ENCODE assay signal across 10 cellular contexts in genomic region chr1:23177031-23177430, GRCh38. TPM values are rescaled to one million over a fixed set of nuclear protein-coding genes. Genes with fewer than 3 reads are reported as not detected.
DNase-seq lines count a peak whose midpoint lies in the region; ATAC-seq, FAIRE-seq and TF ChIP-seq lines count a peak whose summit lies in the region.
"Had no signal": no experiment of that assay in that cellular context is flagged by ENCODE, and none has a peak within 500 bp of the region (broad histone marks: within the 10 kb centered on the region; RNA-seq: fewer than 3 reads in every experiment).

No MANE protein-coding gene starts in this region.

- H3K9me3 ChIP-seq in gastrocnemius medialis: no peaks in the 10 kb centered on the region

- no peaks in the 10 kb centered on the region for H3K36me3 ChIP-seq in gastrocnemius medialis

- FAIRE-seq in GM12891 (lab: Jason Lieb, UNC): peak; percentile 28

- TF ChIP-seq POLR2A in GM12891 (IDR thresholded peaks at IDR 0.05; ENCODE audit: low read depth, low read length) (no peak), gastrocnemius medialis (IDR thresholded peaks at IDR 0.05) (no peak)

- ATAC-seq in gastrocnemius medialis (no peak), HG03196 (IDR thresholded peaks at IDR 0.05; ENCODE audit: unreplicated experiment) (no peak), GM21825 (IDR thresholded peaks at IDR 0.05; ENCODE audit: unreplicated experiment) (no peak)

- no peak for TF ChIP-seq CTCF in WI38 (IDR thresholded peaks at IDR 0.05; ENCODE audit: low read depth, low read length)
- TF ChIP-seq CTCF in foreskin fibroblast (IDR thresholded peaks at IDR 0.05; ENCODE audit: low read depth, low read length): no peak
- TF ChIP-seq CTCF in gastrocnemius medialis (IDR thresholded peaks at IDR 0.05 in 4 of 5, conservative IDR thresholded peaks at IDR 0.05 in 1 of 5): no peak

- H3K27me3 ChIP-seq in gastrocnemius medialis: peaks cover 0 to 2% (median 0%) of the 10 kb centered on the region in 3 donors

- in situ Hi-C loops in gastrocnemius medialis (cut with MboI; ENCODE audit: low sequenced_read_pairs in 4 of 4): no loop called here

- DNase-seq in GM12891 (ENCODE audit: insufficient read length, low spot score) (no peak), foreskin fibroblast (no peak), gastrocnemius medialis (no peak), iPS-NIHi7 (ENCODE audit: extremely low spot score) (no peak), activated gamma-delta T cell (lab: John Stamatoyannopoulos, UW) (no peak)

- H3K4me1 ChIP-seq in gastrocnemius medialis: peaks cover 4% of the 10 kb centered on the region in 2 donors

- intact Hi-C loops in gastrocnemius medialis (cut with DNase I; ENCODE audit: low total_unique reads): no loop called here

- peak overlapping the region; percentile 62 to 83 (median 74) for H3K27ac ChIP-seq in gastrocnemius medialis

- H3K4me3 ChIP-seq in WI38 (ENCODE audit: low read depth, low read length) (peak overlapping the region; percentile 58), foreskin fibroblast (ENCODE audit: low read depth in 1 of 2, low read length in 2 of 2) (peak overlapping the region; percentile 53 to 63), gastrocnemius medialis (peak overlapping the region; percentile 43 to 60 (median 56))

TF ChIP-seq in GM12891, 5 proteins besides CTCF, POLR2A, EP300 and RAD21:
- TF ChIP-seq SPI1 (IDR thresholded peaks at IDR 0.05; ENCODE audit: low read depth, low read length) (no peak), POLR2AphosphoS5 (IDR thresholded peaks at IDR 0.05; ENCODE audit: low read depth, low read length) (no peak)
TF ChIP-seq in GM12891: peak in this region for 0.

RNA-seq across cellular contexts. Expression of gene LUZP1, which starts 8.4 kb away (rescaled TPM):
- 7.9 TPM for polyA plus RNA-seq in GM12891 (2012; ENCODE audit: low read depth, missing spikeins)
- 1 to 10 TPM; 4.1 to 5.4 (median 4.9) TPM for total RNA-seq in gastrocnemius medialis

RNA-seq across cellular contexts. Expression of gene HTR1D, which starts 40.3 kb away (rescaled TPM):
- polyA plus RNA-seq in GM12891 (2012; ENCODE audit: low read depth, missing spikeins): not detected
- total RNA-seq in gastrocnemius medialis: not detected
- total RNA-seq: mononuclear cell; T-helper 2 cell treated with Interferon-gamma antibody and Interleukin-4, amounts not matched to agents 100 ng/mL and 5 ng/mL, for 36 hours had no signal
